ENCODE assay signal across 1 cellular context in genomic region chr12:51021694-51022093, GRCh38.
TF ChIP-seq lines count a peak whose summit lies in the region.

No MANE protein-coding gene starts in this region.

TF ChIP-seq in HEK293, 187 proteins besides CTCF, POLR2A, EP300 and RAD21:
- TF ChIP-seq, protein P1, sequence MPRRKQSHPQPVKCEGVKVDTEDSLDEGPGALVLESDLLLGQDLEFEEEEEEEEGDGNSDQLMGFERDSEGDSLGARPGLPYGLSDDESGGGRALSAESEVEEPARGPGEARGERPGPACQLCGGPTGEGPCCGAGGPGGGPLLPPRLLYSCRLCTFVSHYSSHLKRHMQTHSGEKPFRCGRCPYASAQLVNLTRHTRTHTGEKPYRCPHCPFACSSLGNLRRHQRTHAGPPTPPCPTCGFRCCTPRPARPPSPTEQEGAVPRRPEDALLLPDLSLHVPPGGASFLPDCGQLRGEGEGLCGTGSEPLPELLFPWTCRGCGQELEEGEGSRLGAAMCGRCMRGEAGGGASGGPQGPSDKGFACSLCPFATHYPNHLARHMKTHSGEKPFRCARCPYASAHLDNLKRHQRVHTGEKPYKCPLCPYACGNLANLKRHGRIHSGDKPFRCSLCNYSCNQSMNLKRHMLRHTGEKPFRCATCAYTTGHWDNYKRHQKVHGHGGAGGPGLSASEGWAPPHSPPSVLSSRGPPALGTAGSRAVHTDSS (tag by site-specific recombination; IDR thresholded peaks at IDR 0.05), result peak; percentile 28; the same call in 1 of the 2 replicates
- no peak for TF ChIP-seq ZNF366 (tag by site-specific recombination; conservative IDR thresholded peaks at IDR 0.05)
- peak; percentile 55; the same call in 1 of the 2 replicates for TF ChIP-seq PRDM1 (tag by site-specific recombination; IDR thresholded peaks at IDR 0.05)
TF ChIP-seq in HEK293: peak in this region for 2.
